ENCODE assay signal across 20 cellular contexts in genomic region chrX:122512561-122513072, GRCh38.
"Had no signal": no experiment of that assay in that cellular context is flagged by ENCODE, and none has a peak within 500 bp of the region (broad histone marks: within the 10 kb centered on the region; RNA-seq: fewer than 3 reads in every experiment).

No MANE protein-coding gene starts in this region.

- DNase-seq: activated CD4-positive, alpha-beta T cell treated with anti-CD3 and anti-CD28 coated beads, Interleukin-2, amount 10 ng/mL, durations not matched to agents 24 days and 14 days; activated CD4-positive, CD25-positive, alpha-beta regulatory T cell; activated CD8-positive, alpha-beta memory T cell treated with anti-CD3 and anti-CD28 coated beads for 24 hours; activated naive CD8-positive, alpha-beta T cell treated with anti-CD3 and anti-CD28 coated beads, Interleukin-2, amount 10 ng/mL, durations not matched to agents 7 days and 5 days; anterior cingulate cortex; dorsolateral prefrontal cortex; endodermal cell; erythroblast; glutamatergic neuron; hypothalamus; left ventricle myocardium inferior; mesenchymal stem cell; right cardiac atrium; small intestine; stimulated activated CD4-positive, alpha-beta T cell treated with anti-CD3 and anti-CD28 coated beads, Interleukin-4, amount 100 ng/mL, for 24 hours; stimulated activated naive CD4-positive, alpha-beta T cell had no signal

- H3K27ac ChIP-seq: dorsolateral prefrontal cortex, foreskin keratinocyte, left ventricle myocardium inferior, prostate gland, tibial nerve, vagina had no signal

- H3K36me3 ChIP-seq: left ventricle myocardium inferior, prostate gland, tibial nerve, vagina had no signal

- H3K9me3 ChIP-seq: left ventricle myocardium inferior, prostate gland, tibial nerve, vagina had no signal

- H3K4me3 ChIP-seq: dorsolateral prefrontal cortex, left ventricle myocardium inferior, prostate gland, tibial nerve, vagina had no signal

- H3K4me1 ChIP-seq: foreskin keratinocyte, left ventricle myocardium inferior, prostate gland, tibial nerve, vagina had no signal

- H3K27me3 ChIP-seq: foreskin keratinocyte, tibial nerve, vagina had no signal
